ENCODE assay signal across 1 cellular context in the genomic region with DNA sequence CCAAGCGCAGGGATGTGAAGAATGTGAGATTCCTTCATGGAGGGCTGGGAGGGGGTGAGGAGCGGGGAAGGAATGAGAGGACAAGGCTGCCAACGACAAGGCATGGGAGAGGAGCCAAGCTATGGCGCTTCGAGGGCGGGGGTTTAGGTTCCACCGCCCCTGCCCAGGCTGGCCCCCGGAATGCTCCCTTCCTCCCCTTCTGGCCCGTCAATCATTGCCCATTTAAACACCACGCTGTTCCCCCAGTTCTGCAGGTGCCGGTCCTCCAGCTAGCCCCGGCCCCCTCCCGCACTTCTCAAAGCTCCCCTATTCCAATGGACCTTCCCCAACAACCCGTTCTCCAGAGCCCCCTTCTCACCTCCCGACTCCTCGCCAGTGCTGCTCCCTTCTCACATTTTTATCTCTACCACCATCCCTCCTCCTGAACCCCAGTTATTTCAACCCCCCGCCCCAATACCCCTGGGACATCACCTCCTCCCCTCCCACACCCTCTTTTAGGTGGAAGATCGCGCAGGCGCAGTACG.
TF ChIP-seq lines count a peak whose summit lies in the region.

No MANE protein-coding gene starts in this region.

TF ChIP-seq in HCT116, 20 proteins besides CTCF, POLR2A, EP300 and RAD21:
- TF ChIP-seq POLR2AphosphoS5 (IDR thresholded peaks at IDR 0.05; ENCODE audit: low read depth, low read length) (no peak), ZNF274 (IDR thresholded peaks at IDR 0.05; ENCODE audit: low read depth, low read length) (no peak), ELF1 (IDR thresholded peaks at IDR 0.05; ENCODE audit: borderline replicate concordance, low read depth) (no peak), CEBPB (IDR thresholded peaks at IDR 0.05; ENCODE audit: low read depth) (no peak), SP1 (IDR thresholded peaks at IDR 0.05; ENCODE audit: low read depth) (no peak), SRF (IDR thresholded peaks at IDR 0.05; ENCODE audit: low read depth) (no peak), YY1 (IDR thresholded peaks at IDR 0.05; ENCODE audit: extremely low read depth, insufficient replicate concordance, low read depth, low read length) (no peak), FOSL1 (IDR thresholded peaks at IDR 0.05; ENCODE audit: low read depth) (no peak), TCF7L2 (IDR thresholded peaks at IDR 0.05; ENCODE audit: borderline replicate concordance, extremely low read depth, insufficient read depth, insufficient read length) (no peak), SIN3A (IDR thresholded peaks at IDR 0.05; ENCODE audit: low read depth) (no peak), CBX3 (IDR thresholded peaks at IDR 0.05; ENCODE audit: low read depth) (no peak), ZFX (IDR thresholded peaks at IDR 0.05) (no peak), JUND (IDR thresholded peaks at IDR 0.05) (no peak), EGR1 (IDR thresholded peaks at IDR 0.05; ENCODE audit: low read depth) (no peak)
- TF ChIP-seq, protein P1, sequence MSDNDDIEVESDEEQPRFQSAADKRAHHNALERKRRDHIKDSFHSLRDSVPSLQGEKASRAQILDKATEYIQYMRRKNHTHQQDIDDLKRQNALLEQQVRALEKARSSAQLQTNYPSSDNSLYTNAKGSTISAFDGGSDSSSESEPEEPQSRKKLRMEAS (IDR thresholded peaks at IDR 0.05) = no peak
- TF ChIP-seq, protein P2, sequence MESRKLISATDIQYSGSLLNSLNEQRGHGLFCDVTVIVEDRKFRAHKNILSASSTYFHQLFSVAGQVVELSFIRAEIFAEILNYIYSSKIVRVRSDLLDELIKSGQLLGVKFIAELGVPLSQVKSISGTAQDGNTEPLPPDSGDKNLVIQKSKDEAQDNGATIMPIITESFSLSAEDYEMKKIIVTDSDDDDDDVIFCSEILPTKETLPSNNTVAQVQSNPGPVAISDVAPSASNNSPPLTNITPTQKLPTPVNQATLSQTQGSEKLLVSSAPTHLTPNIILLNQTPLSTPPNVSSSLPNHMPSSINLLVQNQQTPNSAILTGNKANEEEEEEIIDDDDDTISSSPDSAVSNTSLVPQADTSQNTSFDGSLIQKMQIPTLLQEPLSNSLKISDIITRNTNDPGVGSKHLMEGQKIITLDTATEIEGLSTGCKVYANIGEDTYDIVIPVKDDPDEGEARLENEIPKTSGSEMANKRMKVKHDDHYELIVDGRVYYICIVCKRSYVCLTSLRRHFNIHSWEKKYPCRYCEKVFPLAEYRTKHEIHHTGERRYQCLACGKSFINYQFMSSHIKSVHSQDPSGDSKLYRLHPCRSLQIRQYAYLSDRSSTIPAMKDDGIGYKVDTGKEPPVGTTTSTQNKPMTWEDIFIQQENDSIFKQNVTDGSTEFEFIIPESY (IDR thresholded peaks at IDR 0.05; ENCODE audit: extremely low read depth, insufficient replicate concordance, low read length) = no peak
- TF ChIP-seq, protein P3, sequence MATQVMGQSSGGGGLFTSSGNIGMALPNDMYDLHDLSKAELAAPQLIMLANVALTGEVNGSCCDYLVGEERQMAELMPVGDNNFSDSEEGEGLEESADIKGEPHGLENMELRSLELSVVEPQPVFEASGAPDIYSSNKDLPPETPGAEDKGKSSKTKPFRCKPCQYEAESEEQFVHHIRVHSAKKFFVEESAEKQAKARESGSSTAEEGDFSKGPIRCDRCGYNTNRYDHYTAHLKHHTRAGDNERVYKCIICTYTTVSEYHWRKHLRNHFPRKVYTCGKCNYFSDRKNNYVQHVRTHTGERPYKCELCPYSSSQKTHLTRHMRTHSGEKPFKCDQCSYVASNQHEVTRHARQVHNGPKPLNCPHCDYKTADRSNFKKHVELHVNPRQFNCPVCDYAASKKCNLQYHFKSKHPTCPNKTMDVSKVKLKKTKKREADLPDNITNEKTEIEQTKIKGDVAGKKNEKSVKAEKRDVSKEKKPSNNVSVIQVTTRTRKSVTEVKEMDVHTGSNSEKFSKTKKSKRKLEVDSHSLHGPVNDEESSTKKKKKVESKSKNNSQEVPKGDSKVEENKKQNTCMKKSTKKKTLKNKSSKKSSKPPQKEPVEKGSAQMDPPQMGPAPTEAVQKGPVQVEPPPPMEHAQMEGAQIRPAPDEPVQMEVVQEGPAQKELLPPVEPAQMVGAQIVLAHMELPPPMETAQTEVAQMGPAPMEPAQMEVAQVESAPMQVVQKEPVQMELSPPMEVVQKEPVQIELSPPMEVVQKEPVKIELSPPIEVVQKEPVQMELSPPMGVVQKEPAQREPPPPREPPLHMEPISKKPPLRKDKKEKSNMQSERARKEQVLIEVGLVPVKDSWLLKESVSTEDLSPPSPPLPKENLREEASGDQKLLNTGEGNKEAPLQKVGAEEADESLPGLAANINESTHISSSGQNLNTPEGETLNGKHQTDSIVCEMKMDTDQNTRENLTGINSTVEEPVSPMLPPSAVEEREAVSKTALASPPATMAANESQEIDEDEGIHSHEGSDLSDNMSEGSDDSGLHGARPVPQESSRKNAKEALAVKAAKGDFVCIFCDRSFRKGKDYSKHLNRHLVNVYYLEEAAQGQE (IDR thresholded peaks at IDR 0.05; ENCODE audit: low read depth) = no peak
